Comparison of ENCODE assay signal across 32 cellular contexts in genomic region chr17:58788199-58788598, GRCh38. TPM values are rescaled to one million over a fixed set of nuclear protein-coding genes. Genes with fewer than 3 reads are reported as not detected.
"Had no signal": no experiment of that assay in that cellular context is flagged by ENCODE, and none has a peak within 500 bp of the region (broad histone marks: within the 10 kb centered on the region; RNA-seq: fewer than 3 reads in every experiment).

No MANE protein-coding gene starts in this region.

- H3K36me3 ChIP-seq: adrenal gland, MG63, Peyer's patch, SJSA1 had no signal

- H3K9ac ChIP-seq: SK-N-SH had no signal

- H3K9me3 ChIP-seq: adrenal gland, body of pancreas, MG63, Peyer's patch, SJSA1, SK-N-SH had no signal

- ATAC-seq: activated T-cell treated with anti-CD3 and anti-CD28 coated beads, Interleukin-2, amount 50 U/mL, for 4 hours; body of pancreas; PC-3 had no signal

- FAIRE-seq: astrocyte, bronchial epithelial cell, TTC549 had no signal

- H3K27ac ChIP-seq: adrenal gland, body of pancreas, Peyer's patch, SJSA1 had no signal

- H3K9me2 ChIP-seq: SK-N-SH had no signal

- H3K27me3 ChIP-seq: adrenal gland, body of pancreas, MG63, Peyer's patch, SJSA1 had no signal

- H3K4me2 ChIP-seq: SK-N-SH had no signal

- H3K4me3 ChIP-seq: adrenal gland, body of pancreas, MG63, Peyer's patch, SJSA1 had no signal

- DNase-seq: activated B cell treated with CpG ODN at 0.5 μM for 24 hours; activated CD4-positive, alpha-beta memory T cell treated with anti-CD3 and anti-CD28 coated beads for 36 hours; activated CD4-positive, alpha-beta T cell treated with anti-CD3 and anti-CD28 coated beads for 4 hours; activated CD4-positive, alpha-beta T cell treated with anti-CD3 and anti-CD28 coated beads, Interleukin-2, amount 50 U/mL, for 1 hour; activated CD4-positive, CD25-positive, alpha-beta regulatory T cell treated with anti-CD3 and anti-CD28 coated beads, Interleukin-2, amount 50 U/mL, for 72 hours; activated CD8-positive, alpha-beta memory T cell treated with anti-CD3 and anti-CD28 coated beads, Interleukin-2, amount 50 U/mL, for 4 hours; activated gamma-delta T cell treated with Interleukin-2 at 50 U/mL for 16 hours; activated naive CD4-positive, alpha-beta T cell treated with anti-CD3 and anti-CD28 coated beads for 36 hours; activated T-cell treated with anti-CD3 and anti-CD28 coated beads for 4 hours; activated T-cell treated with anti-CD3 and anti-CD28 coated beads, Interleukin-2, amount 50 U/mL, for 4 hours; adrenal gland; body of pancreas; caudate nucleus; cerebellar nuclear complex; Kasumi-1; MG63; NCI-H1048; NCI-H1105 treated with DMSO at 0.1 percent for 48 hours; NCI-H1436 treated with DMSO at 0.1 percent for 48 hours; NCI-H1694 treated with DMSO at 0.1 percent for 48 hours; NCI-H2081; NCI-H446; NCI-H510A treated with DMSO at 0.1 percent for 48 hours; PC-3; Peyer's patch; RPMI8226; SHP77 treated with DMSO at 0.1 percent for 48 hours; SK-N-SH had no signal

- H3K4me1 ChIP-seq: Peyer's patch had no signal

RNA-seq across cellular contexts. Expression of gene PPM1E, which starts 32.5 kb away (rescaled TPM):
- total RNA-seq: PC-3 had no signal
